In genomic region chrX:25524150-25524549, GRCh38 we compare ENCODE assay signal across 9 cellular contexts.
DNase-seq lines count a peak whose midpoint lies in the region.
"Had no signal": no experiment of that assay in that cellular context is flagged by ENCODE, and none has a peak within 500 bp of the region (broad histone marks: within the 10 kb centered on the region; RNA-seq: fewer than 3 reads in every experiment).

No MANE protein-coding gene starts in this region.

- POLR2A ChIA-PET in activated CD4-positive, alpha-beta memory T cell treated with anti-CD3 and anti-CD28 coated beads for 36 hours (lab: Charles Lee): no interaction called here

- intact Hi-C loops in activated CD4-positive, alpha-beta memory T cell treated with anti-CD3 and anti-CD28 coated beads for 36 hours (cut with micrococcal nuclease): no loop called here

- CTCF ChIA-PET in activated CD4-positive, alpha-beta memory T cell treated with anti-CD3 and anti-CD28 coated beads for 36 hours (lab: Charles Lee): no interaction called here

- H3K27ac Mint-ChIP-seq in activated CD4-positive, alpha-beta memory T cell treated with anti-CD3 and anti-CD28 coated beads for 36 hours: no peak overlapping the region

- no peaks in the 10 kb centered on the region for H3K36me3 Mint-ChIP-seq in activated CD4-positive, alpha-beta memory T cell treated with anti-CD3 and anti-CD28 coated beads for 36 hours

- H3K9me3 Mint-ChIP-seq in activated CD4-positive, alpha-beta memory T cell treated with anti-CD3 and anti-CD28 coated beads for 36 hours: no peaks in the 10 kb centered on the region

- H3K4me1 Mint-ChIP-seq in activated CD4-positive, alpha-beta memory T cell treated with anti-CD3 and anti-CD28 coated beads for 36 hours (ENCODE audit: low read depth): no peaks in the 10 kb centered on the region

- DNase-seq in NCI-H1417 (lab: John Stamatoyannopoulos, UW): peak in 2 of 3 experiments; percentile 9 to 46
- DNase-seq in NCI-H1417 treated with DMSO at 0.1 percent for 48 hours (lab: John Stamatoyannopoulos, UW): no peak
- peak; percentile 62 for DNase-seq in SW480 (ENCODE audit: low spot score)
- peak; percentile 6 for DNase-seq in fibroblast of the conjunctiva (ENCODE audit: low read depth)
- peak; percentile 51 for DNase-seq in stromal cell of bone marrow (ENCODE audit: low read depth)
- no peak for DNase-seq in activated CD4-positive, alpha-beta memory T cell treated with anti-CD3 and anti-CD28 coated beads for 36 hours
- DNase-seq in NCI-H146 (lab: John Stamatoyannopoulos, UW): no peak
- no peak for DNase-seq in nucleus accumbens (lab: John Stamatoyannopoulos, UW)
- DNase-seq: NCI-H510A had no signal

- no peaks in the 10 kb centered on the region for H3K27me3 Mint-ChIP-seq in activated CD4-positive, alpha-beta memory T cell treated with anti-CD3 and anti-CD28 coated beads for 36 hours

- no peak overlapping the region for H3K4me3 Mint-ChIP-seq in activated CD4-positive, alpha-beta memory T cell treated with anti-CD3 and anti-CD28 coated beads for 36 hours

Comparison
In these comparisons a context has a peak if more than half of its experiments do, and no peak if none do; other contexts are left out.
1. DNase-seq: peak in NCI-H1417 (2 of 3), SW480 (single experiment), fibroblast of the conjunctiva (single experiment) and stromal cell of bone marrow (single experiment); none in NCI-H1417 treated with DMSO at 0.1 percent for 48 hours (single experiment), activated CD4-positive, alpha-beta memory T cell treated with anti-CD3 and anti-CD28 coated beads for 36 hours (single experiment), NCI-H146 (single experiment) and nucleus accumbens (0 of 56).